In the genomic region with DNA sequence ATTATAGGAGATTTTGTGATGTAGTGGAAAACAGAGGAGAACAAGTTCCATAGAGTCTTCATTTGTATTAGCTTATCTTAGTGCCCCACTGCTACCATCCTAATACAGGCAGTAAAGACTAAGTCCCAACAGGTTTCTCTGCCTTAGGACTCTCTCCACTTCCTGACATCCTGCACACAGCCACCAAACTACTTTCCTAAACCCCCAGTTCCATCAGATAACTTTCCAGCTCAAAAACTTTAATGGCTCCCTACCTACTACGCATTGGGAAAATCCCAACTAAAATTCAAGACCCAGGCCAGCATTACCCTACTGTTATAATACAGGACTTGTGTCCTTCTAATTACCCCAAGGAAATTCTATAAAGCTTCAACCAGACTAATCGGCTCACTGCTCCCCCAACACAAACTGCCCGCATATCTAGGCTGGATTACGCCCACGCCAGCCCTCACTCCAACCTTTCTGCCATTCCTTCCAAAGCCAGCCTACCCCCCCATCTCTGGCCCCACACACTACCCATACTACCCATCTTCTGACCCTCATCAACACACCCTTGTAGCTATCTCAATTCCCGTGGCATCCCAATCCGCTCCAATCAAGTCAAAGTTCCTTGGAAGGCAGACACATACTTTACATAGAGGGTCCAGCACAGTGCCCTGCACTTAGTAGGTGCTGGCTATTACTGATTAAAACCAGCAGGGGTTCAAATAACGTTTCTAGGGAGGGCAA, we compare ENCODE assay signal across 8 cellular contexts. TPM values are rescaled to one million over a fixed set of nuclear protein-coding genes. Genes with fewer than 3 reads are reported as not detected.
DNase-seq lines count a peak whose midpoint lies in the region; ATAC-seq, FAIRE-seq and TF ChIP-seq lines count a peak whose summit lies in the region.

No MANE protein-coding gene starts in this region.

- no peak for TF ChIP-seq CTCF in keratinocyte (optimal IDR thresholded peaks at IDR 0.05 in 1 of 3, IDR thresholded peaks at IDR 0.05 in 1 of 3, conservative IDR thresholded peaks at IDR 0.05 in 1 of 3; ENCODE audit: extremely low read depth in 1 of 3, insufficient read depth in 2 of 3, low read length in 3 of 3)
- peak in 1 of 5 experiments; percentile 20 for TF ChIP-seq CTCF in transverse colon (IDR thresholded peaks at IDR 0.05)
- TF ChIP-seq CTCF in GM10248 (IDR thresholded peaks at IDR 0.05; ENCODE audit: control extremely low read depth, extremely low read depth, low read depth, missing control alignments), result no peak

- ATAC-seq in activated T-helper 17 cell treated with anti-CD3 and anti-CD28 coated beads, Interleukin-2, amount 50 U/mL, for 72 hours (replicated peaks), result no peak
- ATAC-seq in GM21526 (IDR thresholded peaks at IDR 0.05; ENCODE audit: low FRiP score, unreplicated experiment), result no peak

- POLR2A ChIA-PET in GM10248 (lab: Yijun Ruan, JAX), result no interaction called here

- no peak for TF ChIP-seq POLR2A in transverse colon (IDR thresholded peaks at IDR 0.05)

- no peaks in the 10 kb centered on the region for H4K20me1 ChIP-seq in keratinocyte (ENCODE audit: control insufficient read depth, extremely low read depth, insufficient read depth, low read length)

- peaks cover 36% of the 10 kb centered on the region for H3K4me1 ChIP-seq in keratinocyte (ENCODE audit: control insufficient read depth, extremely low read depth, insufficient read depth, low read length)
- H3K4me1 ChIP-seq in transverse colon, result peaks cover 5 to 56% (median 17%) of the 10 kb centered on the region in 4 donors

- dilution Hi-C loops in keratinocyte (cut with MboI; ENCODE audit: extremely low pct_ligation_motif_present, low sequenced_read_pairs), result no loop called here

- CTCF ChIA-PET in GM10248 (lab: Yijun Ruan, JAX), result interaction anchor here (1.2 to 7.6 kb wide), 12 partner anchors 9 to 484 kb away, joined by 3 to 63 read pairs (median 6); no protein-coding TSS in a partner anchor

- peak overlapping the region; percentile 87 for H3K27ac Mint-ChIP-seq in activated T-cell treated with anti-CD3 and anti-CD28 coated beads, Interleukin-2, amount 50 U/mL, for 24 hours
- H3K27ac Mint-ChIP-seq in activated T-helper 17 cell treated with anti-CD3 and anti-CD28 coated beads, Interleukin-2, amount 50 U/mL, for 72 hours, result peak overlapping the region; percentile 37

- H3K4me3 ChIP-seq in keratinocyte (ENCODE audit: control insufficient read depth in 2 of 3, extremely low read depth in 1 of 3, insufficient read depth in 2 of 3, low read depth in 1 of 3, low read length in 3 of 3), result peak overlapping the region; percentile 66 to 93 (median 83)
- peak overlapping the region; percentile 65 to 97 (median 76) for H3K4me3 ChIP-seq in transverse colon

- peak overlapping the region; percentile 86 for H3K4me2 ChIP-seq in keratinocyte (ENCODE audit: control insufficient read depth, extremely low read depth, insufficient read depth, low read depth, low read length)

- H3K27me3 ChIP-seq in keratinocyte (ENCODE audit: control insufficient read depth, extremely low read depth, insufficient read depth, low read length) (no peaks in the 10 kb centered on the region), transverse colon (no peaks in the 10 kb centered on the region)

- peaks cover 53% of the 10 kb centered on the region for H3K4me1 Mint-ChIP-seq in activated T-cell treated with anti-CD3 and anti-CD28 coated beads, Interleukin-2, amount 50 U/mL, for 24 hours (ENCODE audit: low read depth)
- peaks cover 30% of the 10 kb centered on the region for H3K4me1 Mint-ChIP-seq in activated T-helper 17 cell treated with anti-CD3 and anti-CD28 coated beads, Interleukin-2, amount 50 U/mL, for 72 hours

- TF ChIP-seq EP300 in transverse colon (IDR thresholded peaks at IDR 0.05; ENCODE audit: low read depth), result no peak

- WGBS in transverse colon (ENCODE audit: low coverage in 1 of 2), 2 donors, result 67 to 86% methylated on average over 6 to 8 of the region's 8 CpGs

- peak overlapping the region; percentile 91 for H3K9ac ChIP-seq in keratinocyte (ENCODE audit: control insufficient read depth, extremely low read depth, insufficient read depth, low read length)

- H2AFZ ChIP-seq in keratinocyte (ENCODE audit: control insufficient read depth, low read length), result peak overlapping the region; percentile 35

- in situ Hi-C loops in transverse colon (cut with MboI; ENCODE audit: low pct_ligation_motif_present in 1 of 4, low pct_unique_long_range_greater_than_20kb in 1 of 4, low sequenced_read_pairs in 3 of 4), result loop anchor here in 2 of 4 donors (5.0 to 10.0 kb wide), 2 partner anchors 55 to 58 kb away; no protein-coding TSS in a partner anchor

- no peaks in the 10 kb centered on the region for H3K9me1 ChIP-seq in keratinocyte (ENCODE audit: control insufficient read depth, extremely low read depth, insufficient read depth, low read length)

- H3K27ac ChIP-seq in keratinocyte (ENCODE audit: control insufficient read depth, insufficient read depth, low read length) (peak overlapping the region; percentile 87), transverse colon (peak overlapping the region; percentile 92 to 96 (median 94))

- H3K36me3 Mint-ChIP-seq in activated T-cell treated with anti-CD3 and anti-CD28 coated beads, Interleukin-2, amount 50 U/mL, for 24 hours (ENCODE audit: low read depth), result peaks cover 30% of the 10 kb centered on the region
- no peaks in the 10 kb centered on the region for H3K36me3 Mint-ChIP-seq in activated T-helper 17 cell treated with anti-CD3 and anti-CD28 coated beads, Interleukin-2, amount 50 U/mL, for 72 hours (ENCODE audit: low read depth)

- H3K27me3 Mint-ChIP-seq in activated T-cell treated with anti-CD3 and anti-CD28 coated beads, Interleukin-2, amount 50 U/mL, for 24 hours, result no peaks in the 10 kb centered on the region
- H3K27me3 Mint-ChIP-seq in activated T-helper 17 cell treated with anti-CD3 and anti-CD28 coated beads, Interleukin-2, amount 50 U/mL, for 72 hours, result no peaks in the 10 kb centered on the region

- H3K9me3 ChIP-seq in keratinocyte (ENCODE audit: control insufficient read depth, low read depth, low read length) (no peaks in the 10 kb centered on the region), transverse colon (no peaks in the 10 kb centered on the region)

- H3K79me2 ChIP-seq in keratinocyte (ENCODE audit: control insufficient read depth, insufficient read depth, low read length), result peaks cover 36% of the 10 kb centered on the region

- H3K36me3 ChIP-seq in keratinocyte (ENCODE audit: control insufficient read depth in 2 of 2, extremely low read depth in 1 of 2, insufficient read depth in 2 of 2, low read length in 2 of 2) (no peaks in the 10 kb centered on the region), transverse colon (no peaks in the 10 kb centered on the region)

- no peak for DNase-seq in activated T-cell treated with anti-CD3 and anti-CD28 coated beads, Interleukin-2, amount 50 U/mL, for 24 hours
- no peak for DNase-seq in activated T-cell treated with anti-CD3 and anti-CD28 coated beads for 4 hours
- DNase-seq in keratinocyte (ENCODE audit: low read depth, low spot score), result no peak
- no peak for DNase-seq in transverse colon
- DNase-seq in NCI-H2196 (lab: John Stamatoyannopoulos, UW; ENCODE audit: unreplicated experiment), result no peak
- no peak for DNase-seq in GM10248 (ENCODE audit: extremely low spot score)

- no peak for FAIRE-seq in keratinocyte (lab: Jason Lieb, UNC)

- H3K4me3 Mint-ChIP-seq in activated T-cell treated with anti-CD3 and anti-CD28 coated beads, Interleukin-2, amount 50 U/mL, for 24 hours, result peak overlapping the region; percentile 87
- peak overlapping the region; percentile 78 for H3K4me3 Mint-ChIP-seq in activated T-helper 17 cell treated with anti-CD3 and anti-CD28 coated beads, Interleukin-2, amount 50 U/mL, for 72 hours

- no peaks in the 10 kb centered on the region for H3K9me3 Mint-ChIP-seq in activated T-cell treated with anti-CD3 and anti-CD28 coated beads, Interleukin-2, amount 50 U/mL, for 24 hours
- no peaks in the 10 kb centered on the region for H3K9me3 Mint-ChIP-seq in activated T-helper 17 cell treated with anti-CD3 and anti-CD28 coated beads, Interleukin-2, amount 50 U/mL, for 72 hours

- intact Hi-C loops in transverse colon (cut with DNase I; ENCODE audit: low total_unique reads), result no loop called here

RNA-seq across cellular contexts. Expression of gene IDE, which starts 1.4 kb away (rescaled TPM):
- total RNA-seq in activated T-helper 17 cell treated with anti-CD3 and anti-CD28 coated beads, Interleukin-2, amount 50 U/mL, for 72 hours, result 10 to 100 TPM; 13.4 to 33.6 TPM
- polyA plus RNA-seq in keratinocyte, result 13.7 to 24.4 TPM (median 16.5 TPM) in 3 replicates
- polyA plus RNA-seq in keratinocyte (2011; ENCODE audit: low read depth), result 18.8 TPM
- polyA plus RNA-seq in keratinocyte (2011; cell fraction: cytosol; rRNA removed), result 8.0 and 21.7 TPM in 2 replicates
- 20.9 and 22.6 TPM in 2 replicates for polyA plus RNA-seq in keratinocyte (2011; cell fraction: nucleus; rRNA removed)
- 14.9 and 23.8 TPM in 2 replicates for polyA plus RNA-seq in keratinocyte (2012; ENCODE audit: low replicate concordance)
- 15.1 to 51.9 TPM (median 41.5 TPM) in 3 replicates for polyA minus RNA-seq in keratinocyte
- polyA minus RNA-seq in keratinocyte (2011; cell fraction: cytosol; rRNA and poly(A)+ RNA removed), result 20.3 TPM
- polyA minus RNA-seq in keratinocyte (2011; cell fraction: nucleus; rRNA and poly(A)+ RNA removed), result 24.1 and 39.4 TPM in 2 replicates
- total RNA-seq in transverse colon, result 10 to 100 TPM; 22.1 to 32.9 (median 24.4) TPM

RNA-seq across cellular contexts. Expression of gene KIF11, which starts 20.4 kb away (rescaled TPM):
- 10 to 100 TPM; 54.2 to 64.1 TPM for total RNA-seq in activated T-helper 17 cell treated with anti-CD3 and anti-CD28 coated beads, Interleukin-2, amount 50 U/mL, for 72 hours
- polyA plus RNA-seq in keratinocyte, result 1.5 to 10.6 TPM (median 6.3 TPM) in 3 replicates
- 1.1 TPM for polyA plus RNA-seq in keratinocyte (2011; ENCODE audit: low read depth)
- polyA plus RNA-seq in keratinocyte (2011; cell fraction: cytosol; rRNA removed), result 1.6 and 3.6 TPM in 2 replicates
- 2.2 and 2.9 TPM in 2 replicates for polyA plus RNA-seq in keratinocyte (2011; cell fraction: nucleus; rRNA removed)
- 0.62 and 9.2 TPM in 2 replicates for polyA plus RNA-seq in keratinocyte (2012; ENCODE audit: low replicate concordance)
- polyA minus RNA-seq in keratinocyte, result 0.89 to 10.9 TPM (median 1.1 TPM) in 3 replicates
- polyA minus RNA-seq in keratinocyte (2011; cell fraction: cytosol; rRNA and poly(A)+ RNA removed), result 1.7 TPM
- polyA minus RNA-seq in keratinocyte (2011; cell fraction: nucleus; rRNA and poly(A)+ RNA removed), result 1.2 and 2.8 TPM in 2 replicates
- 1 to 10 TPM in 2 of 4 donors, under 1 TPM in 2; 0.37 to 2.4 (median 1.3) TPM for total RNA-seq in transverse colon

Comparison
In these comparisons a context has a peak if more than half of its experiments do, and no peak if none do; other contexts are left out.
1. RNA of gene KIF11, which starts 20.4 kb away (total RNA-seq): 54.2 to 64.1 TPM in activated T-helper 17 cell treated with anti-CD3 and anti-CD28 coated beads, Interleukin-2, amount 50 U/mL, for 72 hours; 0.37 to 2.4 TPM in transverse colon; every median in the first group is over 10 times any median in the second.